33 cellular contexts compared by ENCODE assay signal in the genomic region with DNA sequence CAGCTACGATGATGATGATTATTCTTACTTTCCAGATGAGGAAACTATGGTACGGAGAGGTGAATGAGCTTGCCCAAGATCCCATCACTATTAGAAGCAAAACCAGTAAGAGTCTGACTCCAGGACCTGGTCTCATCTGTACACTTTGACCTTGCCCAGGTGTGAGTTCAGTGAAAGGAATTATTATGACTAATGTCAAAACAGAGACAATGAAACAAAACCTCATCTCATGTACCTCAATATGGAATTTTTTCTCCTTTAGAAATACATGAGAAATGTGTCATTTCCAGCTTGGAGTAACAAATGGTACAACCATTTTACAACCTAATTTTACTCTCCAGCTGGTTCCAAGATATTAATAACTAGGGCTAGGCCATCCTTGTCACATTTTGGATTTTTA.
DNase-seq lines count a peak whose midpoint lies in the region; ATAC-seq, FAIRE-seq and TF ChIP-seq lines count a peak whose summit lies in the region.
"Had no signal": no experiment of that assay in that cellular context is flagged by ENCODE, and none has a peak within 500 bp of the region (broad histone marks: within the 10 kb centered on the region; RNA-seq: fewer than 3 reads in every experiment).

No MANE protein-coding gene starts in this region.

- no peaks in the 10 kb centered on the region for H4K20me1 ChIP-seq in BLaER1

- H3K4me3 ChIP-seq in BLaER1 (no peak overlapping the region), bronchial epithelial cell (ENCODE audit: low read depth, low read length) (no peak overlapping the region), tibial artery (no peak overlapping the region)
- H3K4me3 ChIP-seq: ascending aorta, gastroesophageal sphincter, hepatocyte, lung, mucosa of descending colon, SJCRH30 had no signal

- no peaks in the 10 kb centered on the region for H3K27me3 ChIP-seq in BLaER1
- H3K27me3 ChIP-seq in bronchial epithelial cell (ENCODE audit: control insufficient read depth, insufficient read depth, low read length), result no peaks in the 10 kb centered on the region
- no peaks in the 10 kb centered on the region for H3K27me3 ChIP-seq in tibial artery
- H3K27me3 ChIP-seq: ascending aorta, gastroesophageal sphincter, hepatocyte, SJCRH30 had no signal

- FAIRE-seq in bronchial epithelial cell (lab: Jason Lieb, UNC), result no peak
- FAIRE-seq: A204.1, endometrium, HepG2 had no signal

- TF ChIP-seq CTCF in bronchial epithelial cell (IDR thresholded peaks at IDR 0.05; ENCODE audit: insufficient read depth, low read length, severe bottlenecking) (no peak), tibial artery (IDR thresholded peaks at IDR 0.05) (no peak)

- H3K9ac ChIP-seq in BLaER1, result no peak overlapping the region

- no peak overlapping the region for H3K27ac ChIP-seq in BLaER1
- H3K27ac ChIP-seq in tibial artery, result no peak overlapping the region
- H3K27ac ChIP-seq: gastroesophageal sphincter, hepatocyte, SJCRH30 had no signal

- DNase-seq in LoVo (ENCODE audit: low spot score) (peak; percentile 36), bronchial epithelial cell (ENCODE audit: low read depth) (peak; percentile 92), kidney tubule cell (ENCODE audit: low spot score) (peak; percentile 88), tibial artery (no peak), DMS53 treated with DMSO at 0.1 percent for 48 hours (lab: John Stamatoyannopoulos, UW; ENCODE audit: unreplicated experiment) (no peak)
- DNase-seq: activated CD4-positive, alpha-beta T cell treated with anti-CD3 and anti-CD28 coated beads, Interleukin-2, amount 10 ng/mL, durations not matched to agents 24 days and 14 days; activated effector memory CD4-positive, alpha-beta T cell treated with anti-CD3 and anti-CD28 coated beads, Interleukin-2, amount 50 U/mL, for 16 hours; activated naive CD8-positive, alpha-beta T cell treated with anti-CD3 and anti-CD28 coated beads for 36 hours; activated T-cell treated with anti-CD3 and anti-CD28 coated beads, Interleukin-2, amount 50 U/mL, for 1 hour; Calu3; CD4-positive, CD25-positive, alpha-beta regulatory T cell; central memory CD4-positive, alpha-beta T cell; H9; Karpas-422; left cardiac atrium; mucosa of descending colon; NCI-H1048; NCI-H446; NCI-H774; nephron progenitor cell; SJCRH30; stimulated activated naive CD4-positive, alpha-beta T cell; T-cell had no signal

- ATAC-seq in HG03108 (IDR thresholded peaks at IDR 0.05; ENCODE audit: unreplicated experiment) (no peak), GM18502 (IDR thresholded peaks at IDR 0.05; ENCODE audit: poor library complexity, unreplicated experiment) (no peak)
- ATAC-seq: gastroesophageal sphincter, HepG2, mucosa of descending colon, T-cell had no signal

- H3K4me1 ChIP-seq in BLaER1, result peaks cover 53% of the 10 kb centered on the region
- no peaks in the 10 kb centered on the region for H3K4me1 ChIP-seq in tibial artery
- H3K4me1 ChIP-seq: SJCRH30 had no signal

- intact Hi-C loops in tibial artery (cut with DNase I; ENCODE audit: low total_unique reads), result no loop called here

- H3K36me3 ChIP-seq in BLaER1 (no peaks in the 10 kb centered on the region), bronchial epithelial cell (ENCODE audit: control insufficient read depth, insufficient read depth, low read length) (no peaks in the 10 kb centered on the region), tibial artery (no peaks in the 10 kb centered on the region)
- H3K36me3 ChIP-seq: ascending aorta, gastroesophageal sphincter, SJCRH30 had no signal

- peak overlapping the region; percentile 45 for H3K4me2 ChIP-seq in BLaER1
- H3K4me2 ChIP-seq: hepatocyte had no signal

- H3K9me3 ChIP-seq in BLaER1 (peaks cover 11% of the 10 kb centered on the region), tibial artery (no peaks in the 10 kb centered on the region)
- H3K9me3 ChIP-seq: ascending aorta, gastroesophageal sphincter, mucosa of descending colon, SJCRH30 had no signal

Comparison
In these comparisons a context has a peak if more than half of its experiments do, and no peak if none do; other contexts are left out.
1. DNase-seq: peak in LoVo (single experiment), bronchial epithelial cell (single experiment) and kidney tubule cell (single experiment); none in tibial artery (0 of 2) and DMS53 treated with DMSO at 0.1 percent for 48 hours (single experiment).